Comparison of ENCODE assay signal across 31 cellular contexts in the genomic region with DNA sequence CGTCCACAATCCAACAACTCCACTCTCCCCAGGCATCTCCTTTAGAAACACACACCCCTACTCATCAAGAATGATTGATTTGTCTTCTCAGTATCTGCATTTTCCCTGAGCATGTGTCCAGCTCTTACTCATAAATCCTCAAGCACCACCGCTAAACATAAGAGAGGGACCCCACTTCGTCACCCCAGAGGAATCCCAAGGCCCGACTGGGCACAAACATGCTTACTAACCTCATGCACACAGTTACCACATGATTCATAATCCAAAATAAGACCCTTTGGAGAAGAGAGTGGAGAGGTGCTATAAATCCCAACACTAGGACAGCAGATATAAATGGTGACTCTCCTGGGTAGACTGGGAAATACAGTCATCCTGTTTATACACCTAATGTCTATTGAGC.
"Had no signal": no experiment of that assay in that cellular context is flagged by ENCODE, and none has a peak within 500 bp of the region (broad histone marks: within the 10 kb centered on the region; RNA-seq: fewer than 3 reads in every experiment).

No MANE protein-coding gene starts in this region.

- FAIRE-seq: endothelial cell of umbilical vein, kidney, TTC549, urothelium cell line had no signal

- H3K27me3 ChIP-seq: brain microvascular endothelial cell, foreskin keratinocyte, spleen, tibial nerve had no signal

- H3K4me1 ChIP-seq: foreskin keratinocyte, lower lobe of right lung had no signal

- H3K27ac ChIP-seq: brain microvascular endothelial cell, foreskin keratinocyte, heart left ventricle, lower lobe of right lung, spleen, tibial nerve, VCaP had no signal

- H3K4me3 ChIP-seq: heart left ventricle, lower lobe of right lung, spleen, tibial nerve had no signal

- DNase-seq: activated CD4-positive, alpha-beta T cell treated with anti-CD3 and anti-CD28 coated beads for 48 hours; activated CD4-positive, alpha-beta T cell treated with anti-CD3 and anti-CD28 coated beads, Interleukin-2, amount 50 U/mL, for 48 hours; activated CD8-positive, alpha-beta memory T cell treated with anti-CD3 and anti-CD28 coated beads for 24 hours; activated effector memory CD4-positive, alpha-beta T cell treated with Interleukin-2 at 50 U/mL for 16 hours; activated naive CD4-positive, alpha-beta T cell treated with Interleukin-2 at 50 U/mL for 16 hours; aorta; brain microvascular endothelial cell; caudate nucleus; cortex of kidney; effector memory CD8-positive, alpha-beta T cell; foreskin keratinocyte; heart left ventricle; hypothalamus; immature natural killer cell; kidney; left colon; lower lobe of right lung; mesendoderm; naive thymus-derived CD8-positive, alpha-beta T cell; right cardiac atrium; spleen; stimulated activated naive CD4-positive, alpha-beta T cell treated with Interleukin-2 at 50 U/mL for 16 hours; SW 1271; T-helper 9 cell had no signal

- H3K9me3 ChIP-seq: heart left ventricle, lower lobe of right lung had no signal

- H3K9me3 Mint-ChIP-seq: effector memory CD8-positive, alpha-beta T cell; immature natural killer cell had no signal

- H3K27ac Mint-ChIP-seq: activated naive CD8-positive, alpha-beta T cell; effector memory CD8-positive, alpha-beta T cell; immature natural killer cell; T-helper 1 cell treated with Interleukin-12 subunit alpha and Interleukin-12 subunit beta and Interleukin-4 antibody, amounts not matched to agents 30 μg/mL and 1 μg/mL, for 36 hours had no signal

- H3K36me3 Mint-ChIP-seq: immature natural killer cell had no signal

- H3K4me3 Mint-ChIP-seq: activated naive CD8-positive, alpha-beta T cell; effector memory CD8-positive, alpha-beta T cell; immature natural killer cell; naive thymus-derived CD8-positive, alpha-beta T cell; T-helper 1 cell treated with Interleukin-12 subunit alpha and Interleukin-12 subunit beta and Interleukin-4 antibody, amounts not matched to agents 30 μg/mL and 1 μg/mL, for 36 hours had no signal

- H3K36me3 ChIP-seq: brain microvascular endothelial cell, heart left ventricle, lower lobe of right lung, spleen, tibial nerve had no signal

- H3K27me3 Mint-ChIP-seq: activated naive CD8-positive, alpha-beta T cell; naive thymus-derived CD8-positive, alpha-beta T cell had no signal
